Comparison of ENCODE assay signal across 9 cellular contexts in the genomic region with DNA sequence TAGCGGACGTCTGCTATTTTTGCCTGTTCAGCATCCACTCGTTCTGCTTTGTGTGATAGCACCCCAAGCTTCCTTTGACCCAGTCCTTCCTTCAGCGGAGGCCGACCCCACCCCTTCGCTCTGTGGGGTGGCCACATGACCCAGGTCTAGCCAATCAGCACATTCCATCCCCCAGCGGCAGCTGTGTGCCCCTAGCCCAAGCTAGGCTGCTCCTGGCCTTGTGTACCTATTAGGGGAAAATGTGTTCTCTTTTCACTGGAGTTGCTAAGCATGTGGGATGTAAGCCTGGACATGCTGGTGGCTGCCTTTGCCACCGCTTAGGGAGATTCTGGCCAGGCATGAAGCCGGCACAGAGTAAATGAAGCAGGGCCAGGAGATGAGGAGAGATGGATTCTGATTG. TPM values are rescaled to one million over a fixed set of nuclear protein-coding genes. Genes with fewer than 3 reads are reported as not detected.
A peak's percentile ranks its signal among the peaks of the same experiment; 100 is the strongest.
DNase-seq lines count a peak whose midpoint lies in the region; ATAC-seq and TF ChIP-seq lines count a peak whose summit lies in the region.
"Not testable (repeated sequence)": the region's sequence is repeated elsewhere in the genome, so short reads cannot be mapped to it uniquely, and the experiment has no call there.
"Had no signal": no experiment of that assay in that cellular context is flagged by ENCODE, and none has a peak within 500 bp of the region (broad histone marks: within the 10 kb centered on the region; RNA-seq: fewer than 3 reads in every experiment).

No MANE protein-coding gene starts in this region.

- ATAC-seq in T-helper 17 cell = peak; percentile 61
- ATAC-seq in activated T-cell treated with anti-CD3 and anti-CD28 coated beads, Interleukin-2, amount 50 U/mL, for 72 hours (replicated peaks in 1 of 2) = peak; percentile 67 to 72
- peak; percentile 45 to 48 for ATAC-seq in stimulated activated naive B cell treated with anti-CD40 and anti-IgM and Interleukin-4, amounts not matched to agents 10 μg/mL and 1 μg/mL and 100 μg/mL, for 72 hours (replicated peaks)

- not testable (repeated sequence) for H3K36me3 Mint-ChIP-seq in T-helper 17 cell (ENCODE audit: low read depth); activated T-cell treated with anti-CD3 and anti-CD28 coated beads, Interleukin-2, amount 50 U/mL, for 72 hours (ENCODE audit: insufficient read depth in 2 of 2); nephron progenitor cell (ENCODE audit: low read depth); stimulated activated naive B cell treated with anti-CD40 and anti-IgM and Interleukin-4, amounts not matched to agents 10 μg/mL and 1 μg/mL and 100 μg/mL, for 72 hours

- DNase-seq in DMS 273 (lab: John Stamatoyannopoulos, UW; ENCODE audit: unreplicated experiment) = peak; percentile 37
- DNase-seq in NCI-H69 (lab: John Stamatoyannopoulos, UW) = peak; percentile 10
- not testable (repeated sequence) for DNase-seq in T-helper 17 cell; activated T-cell treated with anti-CD3 and anti-CD28 coated beads, Interleukin-2, amount 50 U/mL, for 72 hours; stimulated activated naive B cell treated with anti-CD40 and anti-IgM and Interleukin-4, amounts not matched to agents 10 μg/mL and 1 μg/mL and 100 μg/mL, for 72 hours
- peak; percentile 72 for DNase-seq in ecto neural progenitor cell (ENCODE audit: low spot score)
- peak; percentile 64 for DNase-seq in islet precursor cell
- peak; percentile 38 for DNase-seq in nephron progenitor cell

- H3K9me3 Mint-ChIP-seq in activated T-cell treated with anti-CD3 and anti-CD28 coated beads, Interleukin-2, amount 50 U/mL, for 72 hours; nephron progenitor cell; stimulated activated naive B cell treated with anti-CD40 and anti-IgM and Interleukin-4, amounts not matched to agents 10 μg/mL and 1 μg/mL and 100 μg/mL, for 72 hours: not testable (repeated sequence)

- H3K4me1 Mint-ChIP-seq in T-helper 17 cell; activated T-cell treated with anti-CD3 and anti-CD28 coated beads, Interleukin-2, amount 50 U/mL, for 72 hours (ENCODE audit: low read depth); nephron progenitor cell; stimulated activated naive B cell treated with anti-CD40 and anti-IgM and Interleukin-4, amounts not matched to agents 10 μg/mL and 1 μg/mL and 100 μg/mL, for 72 hours: not testable (repeated sequence)

- not testable (repeated sequence) for H3K27ac Mint-ChIP-seq in T-helper 17 cell; activated T-cell treated with anti-CD3 and anti-CD28 coated beads, Interleukin-2, amount 50 U/mL, for 72 hours; nephron progenitor cell; stimulated activated naive B cell treated with anti-CD40 and anti-IgM and Interleukin-4, amounts not matched to agents 10 μg/mL and 1 μg/mL and 100 μg/mL, for 72 hours

- not testable (repeated sequence) for H3K9me3 ChIP-seq in T-helper 17 cell (ENCODE audit: control insufficient read depth, low read length, poor library complexity, severe bottlenecking)

- not testable (repeated sequence) for H3K4me3 Mint-ChIP-seq in T-helper 17 cell; activated T-cell treated with anti-CD3 and anti-CD28 coated beads, Interleukin-2, amount 50 U/mL, for 72 hours; nephron progenitor cell; stimulated activated naive B cell treated with anti-CD40 and anti-IgM and Interleukin-4, amounts not matched to agents 10 μg/mL and 1 μg/mL and 100 μg/mL, for 72 hours

- not testable (repeated sequence) for TF ChIP-seq CTCF in nephron progenitor cell (IDR thresholded peaks at IDR 0.05)

- H3K27me3 Mint-ChIP-seq in T-helper 17 cell; activated T-cell treated with anti-CD3 and anti-CD28 coated beads, Interleukin-2, amount 50 U/mL, for 72 hours (ENCODE audit: low read depth); nephron progenitor cell (ENCODE audit: low read depth, poor library complexity); stimulated activated naive B cell treated with anti-CD40 and anti-IgM and Interleukin-4, amounts not matched to agents 10 μg/mL and 1 μg/mL and 100 μg/mL, for 72 hours: not testable (repeated sequence)

RNA-seq across cellular contexts. Expression of gene NPIPB6, which starts 33.1 kb away (rescaled TPM):
- total RNA-seq in T-helper 17 cell = 1 to 10 TPM; 3.2 to 5.9 TPM
- 1 to 10 TPM; 2.9 to 3.9 TPM for total RNA-seq in activated T-cell treated with anti-CD3 and anti-CD28 coated beads, Interleukin-2, amount 50 U/mL, for 72 hours
- total RNA-seq: skeletal muscle tissue had no signal

RNA-seq across cellular contexts. Expression of gene SBK1, which starts 37.9 kb away (rescaled TPM):
- total RNA-seq in T-helper 17 cell = 10 to 100 TPM; 14.7 to 17.7 TPM
- 1 to 10 TPM; 6.2 to 7.0 TPM for total RNA-seq in activated T-cell treated with anti-CD3 and anti-CD28 coated beads, Interleukin-2, amount 50 U/mL, for 72 hours
